18 cellular contexts compared by ENCODE assay signal in the genomic region with DNA sequence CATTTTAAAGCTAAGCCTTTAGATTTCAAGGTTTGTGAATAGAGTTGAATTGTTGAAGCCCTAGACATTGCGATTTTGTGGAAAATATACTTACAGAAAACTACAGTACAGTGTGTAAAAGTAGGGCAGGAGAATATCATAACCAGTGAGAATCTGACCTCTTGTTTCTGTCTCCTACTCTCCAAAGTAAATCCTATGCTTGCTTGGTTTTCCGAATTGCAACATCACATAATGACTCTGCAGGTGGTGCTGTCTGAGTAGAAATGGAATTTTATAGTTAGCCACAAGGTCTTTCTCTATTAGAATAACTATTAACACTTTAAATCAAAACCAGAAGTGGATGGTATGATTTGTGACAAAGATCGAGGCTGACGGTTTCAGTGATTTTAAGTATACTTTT.
DNase-seq lines count a peak whose midpoint lies in the region; ATAC-seq and TF ChIP-seq lines count a peak whose summit lies in the region.
"Had no signal": no experiment of that assay in that cellular context is flagged by ENCODE, and none has a peak within 500 bp of the region (broad histone marks: within the 10 kb centered on the region; RNA-seq: fewer than 3 reads in every experiment).

No MANE protein-coding gene starts in this region.

- ATAC-seq in HG03460 (IDR thresholded peaks at IDR 0.05; ENCODE audit: unreplicated experiment), result no peak
- no peak for ATAC-seq in GM21619 (IDR thresholded peaks at IDR 0.05; ENCODE audit: unreplicated experiment)
- ATAC-seq: left cardiac atrium, Panc1 had no signal

- no peak overlapping the region for H3K4me3 ChIP-seq in astrocyte of the cerebellum (ENCODE audit: low read depth, low read length)
- H3K4me3 ChIP-seq in brain microvascular endothelial cell (ENCODE audit: low read depth, low read length), result no peak overlapping the region

- no peak overlapping the region for H3K27ac ChIP-seq in brain microvascular endothelial cell
- H3K27ac ChIP-seq: epithelial cell of prostate, HL-60 had no signal

- H3K27me3 ChIP-seq in brain microvascular endothelial cell (replicated peaks), result no peaks in the 10 kb centered on the region

- DNase-seq in DMS 273 (lab: John Stamatoyannopoulos, UW; ENCODE audit: unreplicated experiment), result peak; percentile 52
- peak; percentile 75 for DNase-seq in astrocyte of the cerebellum (ENCODE audit: low read depth)
- DNase-seq in iPS-NIHi11 (ENCODE audit: low spot score), result peak; percentile 16
- DNase-seq in brain microvascular endothelial cell, result no peak
- no peak for DNase-seq in NCI-H524 (lab: John Stamatoyannopoulos, UW)
- DNase-seq: activated CD8-positive, alpha-beta memory T cell treated with anti-CD3 and anti-CD28 coated beads, Interleukin-2, amount 50 U/mL, for 48 hours; activated naive CD4-positive, alpha-beta T cell treated with anti-CD3 and anti-CD28 coated beads, Interleukin-2, amount 50 U/mL, for 16 hours; HFFc6; left cardiac atrium; MV-4-11; NCI-H226; stimulated activated CD4-positive, alpha-beta T cell treated with anti-CD3 and anti-CD28 coated beads, Interleukin-15, amount 100 ng/mL, for 24 hours had no signal

- peak; percentile 87 for TF ChIP-seq RAD21 in Ishikawa (IDR thresholded peaks at IDR 0.05; ENCODE audit: low read depth)

- in situ Hi-C loops in astrocyte of the cerebellum (cut with HindIII; ENCODE audit: low sequenced_read_pairs), result no loop called here
- in situ Hi-C loops in brain microvascular endothelial cell (cut with HindIII; ENCODE audit: low pct_ligation_motif_present, low sequenced_read_pairs), result no loop called here

- peak; percentile 83; the same call in 1 of the 2 replicates for TF ChIP-seq EP300 in Ishikawa (IDR thresholded peaks at IDR 0.05; ENCODE audit: borderline replicate concordance)

- no peaks in the 10 kb centered on the region for H3K36me3 ChIP-seq in brain microvascular endothelial cell (replicated peaks)

- TF ChIP-seq CTCF in astrocyte of the cerebellum (IDR thresholded peaks at IDR 0.05; ENCODE audit: low read depth, low read length, missing control alignments) (peak; percentile 34), brain microvascular endothelial cell (IDR thresholded peaks at IDR 0.05; ENCODE audit: low read depth, low read length, missing control alignments) (no peak)

TF ChIP-seq in Ishikawa, 13 proteins besides CTCF, POLR2A, EP300 and RAD21:
- peak; percentile 98 for TF ChIP-seq CEBPB (IDR thresholded peaks at IDR 0.05)
- TF ChIP-seq YY1 (IDR thresholded peaks at IDR 0.05; ENCODE audit: low read depth), result no peak
- TF ChIP-seq EGR1 (IDR thresholded peaks at IDR 0.05), result no peak
- TF ChIP-seq TCF12 (IDR thresholded peaks at IDR 0.05; ENCODE audit: low read depth), result peak; percentile 23; the same call in 1 of the 2 replicates
- no peak for TF ChIP-seq CREB1 (IDR thresholded peaks at IDR 0.05; ENCODE audit: low read depth)
- TF ChIP-seq, protein P1, sequence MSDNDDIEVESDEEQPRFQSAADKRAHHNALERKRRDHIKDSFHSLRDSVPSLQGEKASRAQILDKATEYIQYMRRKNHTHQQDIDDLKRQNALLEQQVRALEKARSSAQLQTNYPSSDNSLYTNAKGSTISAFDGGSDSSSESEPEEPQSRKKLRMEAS (IDR thresholded peaks at IDR 0.05), result no peak
- TF ChIP-seq, protein P2, sequence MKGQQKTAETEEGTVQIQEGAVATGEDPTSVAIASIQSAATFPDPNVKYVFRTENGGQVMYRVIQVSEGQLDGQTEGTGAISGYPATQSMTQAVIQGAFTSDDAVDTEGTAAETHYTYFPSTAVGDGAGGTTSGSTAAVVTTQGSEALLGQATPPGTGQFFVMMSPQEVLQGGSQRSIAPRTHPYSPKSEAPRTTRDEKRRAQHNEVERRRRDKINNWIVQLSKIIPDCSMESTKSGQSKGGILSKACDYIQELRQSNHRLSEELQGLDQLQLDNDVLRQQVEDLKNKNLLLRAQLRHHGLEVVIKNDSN (IDR thresholded peaks at IDR 0.05), result no peak
- TF ChIP-seq ZBTB7A (IDR thresholded peaks at IDR 0.05; ENCODE audit: low read depth), result no peak
- peak; percentile 40; the same call in 1 of the 2 replicates for TF ChIP-seq NFIC (IDR thresholded peaks at IDR 0.05)
- TF ChIP-seq TAF1 (IDR thresholded peaks at IDR 0.05; ENCODE audit: low read depth), result no peak
- TF ChIP-seq, protein P3, sequence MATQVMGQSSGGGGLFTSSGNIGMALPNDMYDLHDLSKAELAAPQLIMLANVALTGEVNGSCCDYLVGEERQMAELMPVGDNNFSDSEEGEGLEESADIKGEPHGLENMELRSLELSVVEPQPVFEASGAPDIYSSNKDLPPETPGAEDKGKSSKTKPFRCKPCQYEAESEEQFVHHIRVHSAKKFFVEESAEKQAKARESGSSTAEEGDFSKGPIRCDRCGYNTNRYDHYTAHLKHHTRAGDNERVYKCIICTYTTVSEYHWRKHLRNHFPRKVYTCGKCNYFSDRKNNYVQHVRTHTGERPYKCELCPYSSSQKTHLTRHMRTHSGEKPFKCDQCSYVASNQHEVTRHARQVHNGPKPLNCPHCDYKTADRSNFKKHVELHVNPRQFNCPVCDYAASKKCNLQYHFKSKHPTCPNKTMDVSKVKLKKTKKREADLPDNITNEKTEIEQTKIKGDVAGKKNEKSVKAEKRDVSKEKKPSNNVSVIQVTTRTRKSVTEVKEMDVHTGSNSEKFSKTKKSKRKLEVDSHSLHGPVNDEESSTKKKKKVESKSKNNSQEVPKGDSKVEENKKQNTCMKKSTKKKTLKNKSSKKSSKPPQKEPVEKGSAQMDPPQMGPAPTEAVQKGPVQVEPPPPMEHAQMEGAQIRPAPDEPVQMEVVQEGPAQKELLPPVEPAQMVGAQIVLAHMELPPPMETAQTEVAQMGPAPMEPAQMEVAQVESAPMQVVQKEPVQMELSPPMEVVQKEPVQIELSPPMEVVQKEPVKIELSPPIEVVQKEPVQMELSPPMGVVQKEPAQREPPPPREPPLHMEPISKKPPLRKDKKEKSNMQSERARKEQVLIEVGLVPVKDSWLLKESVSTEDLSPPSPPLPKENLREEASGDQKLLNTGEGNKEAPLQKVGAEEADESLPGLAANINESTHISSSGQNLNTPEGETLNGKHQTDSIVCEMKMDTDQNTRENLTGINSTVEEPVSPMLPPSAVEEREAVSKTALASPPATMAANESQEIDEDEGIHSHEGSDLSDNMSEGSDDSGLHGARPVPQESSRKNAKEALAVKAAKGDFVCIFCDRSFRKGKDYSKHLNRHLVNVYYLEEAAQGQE (IDR thresholded peaks at IDR 0.05; ENCODE audit: low read depth), result no peak
- TF ChIP-seq FOXM1 (IDR thresholded peaks at IDR 0.05; ENCODE audit: borderline replicate concordance, low read depth), result peak; percentile 59; the same call in 1 of the 2 replicates
- peak; percentile 71 for TF ChIP-seq TEAD4 (IDR thresholded peaks at IDR 0.05)
TF ChIP-seq in Ishikawa: peak in this region for 5.

Comparison
In these comparisons a context has a peak if more than half of its experiments do, and no peak if none do; other contexts are left out.
1. DNase-seq: peak in DMS 273 (single experiment), astrocyte of the cerebellum (single experiment) and iPS-NIHi11 (single experiment); none in brain microvascular endothelial cell (single experiment) and NCI-H524 (0 of 2).